Comparison of ENCODE assay signal across 1 cellular context in genomic region chr2:127637236-127637630, GRCh38.
TF ChIP-seq lines count a peak whose summit lies in the region.

No MANE protein-coding gene starts in this region.

TF ChIP-seq in H1, 55 proteins besides CTCF, POLR2A, EP300 and RAD21:
- no peak for TF ChIP-seq RBBP5 (IDR thresholded peaks at IDR 0.05; ENCODE audit: borderline replicate concordance, low read depth, low read length)
